Comparison of ENCODE assay signal across 33 cellular contexts in genomic region chr5:40779561-40779960, GRCh38.
"Had no signal": no experiment of that assay in that cellular context is flagged by ENCODE, and none has a peak within 500 bp of the region (broad histone marks: within the 10 kb centered on the region; RNA-seq: fewer than 3 reads in every experiment).

No MANE protein-coding gene starts in this region.

- H3K27ac Mint-ChIP-seq: activated B cell treated with CpG ODN at 0.5 μM for 24 hours; activated CD8-positive, alpha-beta T cell treated with anti-CD3 and anti-CD28 coated beads for 36 hours; activated naive CD8-positive, alpha-beta T cell; activated naive CD8-positive, alpha-beta T cell treated with anti-CD3 and anti-CD28 coated beads, Interleukin-2, amount 50 U/mL, for 24 hours; activated T-helper 17 cell treated with anti-CD3 and anti-CD28 coated beads, Interleukin-2, amount 50 U/mL, for 72 hours; effector memory CD8-positive, alpha-beta T cell; T-cell; T-helper 1 cell treated with Interleukin-12 subunit alpha and Interleukin-12 subunit beta and Interleukin-4 antibody, amounts not matched to agents 30 μg/mL and 1 μg/mL, for 36 hours; T-helper 2 cell treated with Interferon-gamma antibody and Interleukin-4, amounts not matched to agents 5 μg/mL and 100 μg/mL, for 36 hours had no signal

- H3K27me3 Mint-ChIP-seq: activated B cell treated with CpG ODN at 0.5 μM for 24 hours; activated CD8-positive, alpha-beta T cell treated with anti-CD3 and anti-CD28 coated beads for 36 hours; activated naive CD8-positive, alpha-beta T cell; activated naive CD8-positive, alpha-beta T cell treated with anti-CD3 and anti-CD28 coated beads, Interleukin-2, amount 50 U/mL, for 24 hours; activated T-helper 17 cell treated with anti-CD3 and anti-CD28 coated beads, Interleukin-2, amount 50 U/mL, for 72 hours; effector memory CD8-positive, alpha-beta T cell; T-cell had no signal

- H3K4me3 Mint-ChIP-seq: activated B cell treated with CpG ODN at 0.5 μM for 24 hours; activated CD8-positive, alpha-beta T cell treated with anti-CD3 and anti-CD28 coated beads for 36 hours; activated naive CD8-positive, alpha-beta T cell; activated naive CD8-positive, alpha-beta T cell treated with anti-CD3 and anti-CD28 coated beads, Interleukin-2, amount 50 U/mL, for 24 hours; activated T-cell treated with anti-CD3 and anti-CD28 coated beads, Interleukin-2, amount 50 U/mL, for 4 hours; activated T-helper 17 cell treated with anti-CD3 and anti-CD28 coated beads, Interleukin-2, amount 50 U/mL, for 72 hours; effector memory CD8-positive, alpha-beta T cell; T-cell; T-helper 1 cell treated with Interleukin-12 subunit alpha and Interleukin-12 subunit beta and Interleukin-4 antibody, amounts not matched to agents 30 μg/mL and 1 μg/mL, for 36 hours; T-helper 2 cell treated with Interferon-gamma antibody and Interleukin-4, amounts not matched to agents 5 μg/mL and 100 μg/mL, for 36 hours had no signal

- H3K27me3 ChIP-seq: adrenal gland, body of pancreas, esophagus muscularis mucosa, foreskin keratinocyte, gastroesophageal sphincter had no signal

- ATAC-seq: activated CD4-positive, CD25-positive, alpha-beta regulatory T cell treated with anti-CD3 and anti-CD28 coated beads, Interleukin-2, amount 50 U/mL, for 24 hours; activated CD8-positive, alpha-beta T cell treated with anti-CD3 and anti-CD28 coated beads for 36 hours; activated naive CD8-positive, alpha-beta T cell treated with anti-CD3 and anti-CD28 coated beads, Interleukin-2, amount 50 U/mL, for 24 hours; activated T-cell treated with anti-CD3 and anti-CD28 coated beads, Interleukin-2, amount 50 U/mL, for 4 hours; activated T-helper 17 cell treated with anti-CD3 and anti-CD28 coated beads, Interleukin-2, amount 50 U/mL, for 72 hours; body of pancreas; effector memory CD8-positive, alpha-beta T cell; gastroesophageal sphincter; T-cell had no signal

- H3K4me3 ChIP-seq: adrenal gland, body of pancreas, esophagus muscularis mucosa, gastroesophageal sphincter had no signal

- H3K27ac ChIP-seq: adrenal gland, body of pancreas, esophagus muscularis mucosa, foreskin keratinocyte, gastroesophageal sphincter, WERI-Rb-1 had no signal

- H3K9me3 Mint-ChIP-seq: activated B cell treated with CpG ODN at 0.5 μM for 24 hours; activated CD8-positive, alpha-beta T cell treated with anti-CD3 and anti-CD28 coated beads for 36 hours; activated naive CD8-positive, alpha-beta T cell treated with anti-CD3 and anti-CD28 coated beads, Interleukin-2, amount 50 U/mL, for 24 hours; activated T-cell treated with anti-CD3 and anti-CD28 coated beads, Interleukin-2, amount 50 U/mL, for 4 hours; activated T-helper 17 cell treated with anti-CD3 and anti-CD28 coated beads, Interleukin-2, amount 50 U/mL, for 72 hours; effector memory CD8-positive, alpha-beta T cell; T-cell; T-helper 1 cell treated with Interleukin-12 subunit alpha and Interleukin-12 subunit beta and Interleukin-4 antibody, amounts not matched to agents 30 μg/mL and 1 μg/mL, for 36 hours; T-helper 2 cell treated with Interferon-gamma antibody and Interleukin-4, amounts not matched to agents 5 μg/mL and 100 μg/mL, for 36 hours had no signal

- DNase-seq: activated B cell treated with CpG ODN at 0.5 μM for 24 hours; activated CD4-positive, alpha-beta T cell treated with anti-CD3 and anti-CD28 coated beads for 48 hours; activated CD4-positive, alpha-beta T cell treated with anti-CD3 and anti-CD28 coated beads, Interleukin-2, amount 50 U/mL, for 1 hour; activated CD4-positive, alpha-beta T cell treated with anti-CD3 and anti-CD28 coated beads, Interleukin-2, amount 50 U/mL, for 48 hours; activated CD8-positive, alpha-beta memory T cell treated with anti-CD3 and anti-CD28 coated beads for 24 hours; activated CD8-positive, alpha-beta T cell treated with anti-CD3 and anti-CD28 coated beads for 36 hours; activated effector memory CD4-positive, alpha-beta T cell treated with Interleukin-2 at 50 U/mL for 16 hours; activated gamma-delta T cell treated with Interleukin-2 at 50 U/mL for 16 hours; activated naive CD4-positive, alpha-beta T cell treated with anti-CD3 and anti-CD28 coated beads, Interleukin-2, amount 50 U/mL, for 16 hours; activated naive CD4-positive, alpha-beta T cell treated with Interleukin-2 at 50 U/mL for 16 hours; activated naive CD8-positive, alpha-beta T cell treated with anti-CD3 and anti-CD28 coated beads, Interleukin-2, amount 50 U/mL, for 24 hours; activated T-cell treated with anti-CD3 and anti-CD28 coated beads, Interleukin-2, amount 50 U/mL, for 4 hours; adrenal gland; amygdala; aorta; body of pancreas; caudate nucleus; cortex of kidney; dermis blood vessel endothelial cell; effector CD4-positive, alpha-beta T cell; effector memory CD8-positive, alpha-beta T cell; erythroblast; T-cell; T1000; WERI-Rb-1 had no signal

- H3K9me3 ChIP-seq: adrenal gland, body of pancreas, esophagus muscularis mucosa, gastroesophageal sphincter had no signal
